21 cellular contexts compared by ENCODE assay signal in the genomic region with DNA sequence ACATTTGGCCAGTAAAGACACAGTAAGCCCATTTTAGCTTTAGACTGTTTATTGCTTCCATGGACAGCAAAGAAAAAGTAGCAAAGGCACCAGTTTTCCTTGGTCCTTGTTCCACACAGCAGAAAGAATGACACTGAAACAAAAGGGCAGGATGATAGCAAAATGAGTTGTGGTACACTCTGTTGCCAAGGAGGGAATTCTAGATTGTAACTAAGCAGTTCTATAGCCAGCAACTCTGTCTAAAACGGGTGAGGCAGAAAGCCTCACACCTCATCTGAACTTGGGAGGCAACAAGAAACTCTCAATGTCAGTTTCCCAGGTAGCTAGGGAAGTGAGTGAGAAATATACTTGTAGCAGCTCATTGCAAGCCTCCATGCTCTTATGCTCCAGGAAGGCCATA. TPM values are rescaled to one million over a fixed set of nuclear protein-coding genes. Genes with fewer than 3 reads are reported as not detected.
DNase-seq lines count a peak whose midpoint lies in the region; ATAC-seq and TF ChIP-seq lines count a peak whose summit lies in the region.
"Had no signal": no experiment of that assay in that cellular context is flagged by ENCODE, and none has a peak within 500 bp of the region (broad histone marks: within the 10 kb centered on the region; RNA-seq: fewer than 3 reads in every experiment).

No MANE protein-coding gene starts in this region.

- H3K27me3 ChIP-seq in left ventricle myocardium inferior (ENCODE audit: low read depth) = no peaks in the 10 kb centered on the region
- H3K27me3 ChIP-seq: BLaER1 had no signal

- H3K4me3 ChIP-seq in left ventricle myocardium inferior = no peak overlapping the region
- H3K4me3 ChIP-seq: BLaER1, GM12878 had no signal

- no peaks in the 10 kb centered on the region for H3K9me3 Mint-ChIP-seq in WTC11
- no peaks in the 10 kb centered on the region for H3K9me3 Mint-ChIP-seq in T-cell
- no peaks in the 10 kb centered on the region for H3K9me3 Mint-ChIP-seq in naive thymus-derived CD8-positive, alpha-beta T cell
- H3K9me3 Mint-ChIP-seq: CD8-positive, alpha-beta T cell had no signal

- no peak for ATAC-seq in left cardiac atrium
- no peak for ATAC-seq in WTC11
- ATAC-seq in T-cell (replicated peaks in 1 of 4) = no peak
- no peak for ATAC-seq in GM21423 (IDR thresholded peaks at IDR 0.05; ENCODE audit: unreplicated experiment)
- ATAC-seq in naive thymus-derived CD8-positive, alpha-beta T cell = no peak
- ATAC-seq: CD8-positive, alpha-beta T cell; GM12878 had no signal

- H3K36me3 Mint-ChIP-seq in WTC11 (no peaks in the 10 kb centered on the region), T-cell (no peaks in the 10 kb centered on the region)
- H3K36me3 Mint-ChIP-seq in naive thymus-derived CD8-positive, alpha-beta T cell = no peaks in the 10 kb centered on the region
- H3K36me3 Mint-ChIP-seq: CD8-positive, alpha-beta T cell had no signal

- 0 out of 2 replicates have a peak overlapping the region, but pooled peaks have one; percentile 17 for H3K27ac Mint-ChIP-seq in WTC11
- no peak overlapping the region for H3K27ac Mint-ChIP-seq in T-cell
- H3K27ac Mint-ChIP-seq in naive thymus-derived CD8-positive, alpha-beta T cell = no peak overlapping the region
- H3K27ac Mint-ChIP-seq: CD8-positive, alpha-beta T cell had no signal

- H3K4me1 Mint-ChIP-seq in WTC11 = peaks cover 50% of the 10 kb centered on the region
- H3K4me1 Mint-ChIP-seq in T-cell = no peaks in the 10 kb centered on the region
- H3K4me1 Mint-ChIP-seq in naive thymus-derived CD8-positive, alpha-beta T cell = no peaks in the 10 kb centered on the region

- CTCF ChIA-PET in WTC11 (lab: Charles Lee) (no interaction called here), T-cell (lab: Charles Lee) (no interaction called here)

- no peak for DNase-seq in left ventricle myocardium inferior
- no peak for DNase-seq in left cardiac atrium
- no peak for DNase-seq in WTC11 (ENCODE audit: low spot score)
- DNase-seq in epithelial cell of prostate (ENCODE audit: low read depth, low spot score) = no peak
- DNase-seq in T-cell = no peak
- no peak for DNase-seq in SIG-M5 treated with dmso at 0.1 percent for 504 hours (lab: John Stamatoyannopoulos, UW; ENCODE audit: unreplicated experiment)
- DNase-seq in naive thymus-derived CD8-positive, alpha-beta T cell = no peak
- DNase-seq: 8988T; Calu3; CD8-positive, alpha-beta T cell; KBM-7; NCI-H1694 treated with DMSO at 0.1 percent for 48 hours; NCI-H2107; NCI-H2227 treated with DMSO at 0.1 percent for 48 hours; NCI-H524; NCI-H82; OCI-M1; RPMI8226 had no signal

- TF ChIP-seq CTCF in left ventricle myocardium inferior (IDR thresholded peaks at IDR 0.05; ENCODE audit: borderline replicate concordance) = no peak
- TF ChIP-seq CTCF in WTC11 (IDR thresholded peaks at IDR 0.05) = no peak

- H3K4me3 Mint-ChIP-seq in WTC11 (no peak overlapping the region), T-cell (no peak overlapping the region)
- no peak overlapping the region for H3K4me3 Mint-ChIP-seq in naive thymus-derived CD8-positive, alpha-beta T cell
- H3K4me3 Mint-ChIP-seq: CD8-positive, alpha-beta T cell had no signal

- H3K27me3 Mint-ChIP-seq in WTC11 (ENCODE audit: low read depth) (no peaks in the 10 kb centered on the region), T-cell (no peaks in the 10 kb centered on the region)
- no peaks in the 10 kb centered on the region for H3K27me3 Mint-ChIP-seq in naive thymus-derived CD8-positive, alpha-beta T cell

- intact Hi-C loops in left ventricle myocardium inferior (cut with micrococcal nuclease) = no loop called here
- intact Hi-C loops in left cardiac atrium (cut with DNase I) = no loop called here

- H3K9me3 ChIP-seq in left ventricle myocardium inferior (replicated peaks) = no peaks in the 10 kb centered on the region
- H3K9me3 ChIP-seq: BLaER1 had no signal

- H3K4me1 ChIP-seq in left ventricle myocardium inferior = peaks cover 19% of the 10 kb centered on the region

- H3K36me3 ChIP-seq in left ventricle myocardium inferior = no peaks in the 10 kb centered on the region
- H3K36me3 ChIP-seq: BLaER1 had no signal

- H3K27ac ChIP-seq in left ventricle myocardium inferior (replicated peaks) (peak overlapping the region; percentile 32), epithelial cell of prostate (peak overlapping the region; percentile 59)
- H3K27ac ChIP-seq: BLaER1 had no signal

- POLR2A ChIA-PET in WTC11 (lab: Charles Lee) = no interaction called here
- POLR2A ChIA-PET in T-cell (lab: Charles Lee) = interaction anchor here (0.6 to 0.7 kb wide), 2 partner anchors 9 to 147 kb away, joined by 3 read pairs; no protein-coding TSS in a partner anchor
- POLR2A ChIA-PET in naive thymus-derived CD8-positive, alpha-beta T cell (lab: Charles Lee) = no interaction called here

TF ChIP-seq in WTC11, 78 proteins besides CTCF, POLR2A, EP300 and RAD21:
- no peak for TF ChIP-seq TEAD1 (CRISPR knock-in tag; IDR thresholded peaks at IDR 0.05)
- TF ChIP-seq ZNF232 (CRISPR knock-in tag; IDR thresholded peaks at IDR 0.05) = no peak
- TF ChIP-seq IRF2 (CRISPR knock-in tag; IDR thresholded peaks at IDR 0.05; ENCODE audit: borderline replicate concordance, low read depth) = no peak
- TF ChIP-seq FOXP4 (CRISPR knock-in tag; IDR thresholded peaks at IDR 0.05) = no peak
- no peak for TF ChIP-seq ZNF121 (CRISPR knock-in tag; IDR thresholded peaks at IDR 0.05)
- TF ChIP-seq, protein P1, sequence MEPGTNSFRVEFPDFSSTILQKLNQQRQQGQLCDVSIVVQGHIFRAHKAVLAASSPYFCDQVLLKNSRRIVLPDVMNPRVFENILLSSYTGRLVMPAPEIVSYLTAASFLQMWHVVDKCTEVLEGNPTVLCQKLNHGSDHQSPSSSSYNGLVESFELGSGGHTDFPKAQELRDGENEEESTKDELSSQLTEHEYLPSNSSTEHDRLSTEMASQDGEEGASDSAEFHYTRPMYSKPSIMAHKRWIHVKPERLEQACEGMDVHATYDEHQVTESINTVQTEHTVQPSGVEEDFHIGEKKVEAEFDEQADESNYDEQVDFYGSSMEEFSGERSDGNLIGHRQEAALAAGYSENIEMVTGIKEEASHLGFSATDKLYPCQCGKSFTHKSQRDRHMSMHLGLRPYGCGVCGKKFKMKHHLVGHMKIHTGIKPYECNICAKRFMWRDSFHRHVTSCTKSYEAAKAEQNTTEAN (CRISPR knock-in tag; IDR thresholded peaks at IDR 0.05) = no peak

RNA-seq across cellular contexts. Expression of gene BBS12, which starts 39.2 kb away (rescaled TPM):
- 5.4 TPM for total RNA-seq in left ventricle myocardium inferior
- 1 to 10 TPM; 4.7 to 8.9 TPM for total RNA-seq in left cardiac atrium
- 2.1 to 2.7 TPM (median 2.3 TPM) in 3 replicates for total RNA-seq in WTC11 (2021)
- total RNA-seq in T-cell = 1 to 10 TPM in 3 of 5 donors, under 1 TPM in 2; 0.43 to 4.6 (median 3.2) TPM
- 1 to 10 TPM; 1.9 to 2.4 TPM for total RNA-seq in naive thymus-derived CD8-positive, alpha-beta T cell
- polyA plus RNA-seq in naive thymus-derived CD8-positive, alpha-beta T cell = 1 to 10 TPM in 2 of 3 donors, under 1 TPM in 1; 0.46 to 1.5 (median 1.1) TPM

RNA-seq across cellular contexts. Expression of gene FGF2, which starts 54.9 kb away (rescaled TPM):
- total RNA-seq in left ventricle myocardium inferior = 4.1 TPM
- total RNA-seq in left cardiac atrium = 10 to 100 TPM in 1 of 2 donors, 1 to 10 TPM in 1; 7.5 to 14.3 TPM
- 115 to 134 TPM (median 127 TPM) in 3 replicates for total RNA-seq in WTC11 (2021)
- under 1 TPM in 3 of 5 donors, not detected in 2; 0.13 to 0.23 (median 0.20) TPM for total RNA-seq in T-cell
- total RNA-seq in naive thymus-derived CD8-positive, alpha-beta T cell = not detected
- not detected for polyA plus RNA-seq in naive thymus-derived CD8-positive, alpha-beta T cell
- total RNA-seq: CD8-positive, alpha-beta T cell had no signal

Comparison
In these comparisons a context has a peak if more than half of its experiments do, and no peak if none do; other contexts are left out.
1. POLR2A ChIA-PET loops: an anchor here in T-cell (0.6 to 0.7 kb wide); none called in WTC11 and naive thymus-derived CD8-positive, alpha-beta T cell.